Comparison of ENCODE assay signal across 8 cellular contexts in genomic region chr4:72302981-72303704, GRCh38.
DNase-seq lines count a peak whose midpoint lies in the region; ATAC-seq and TF ChIP-seq lines count a peak whose summit lies in the region.

No MANE protein-coding gene starts in this region.

- H3K4me1 Mint-ChIP-seq in brain: no peaks in the 10 kb centered on the region

- peak; percentile 52 to 78 for TF ChIP-seq CTCF in brain (conservative IDR thresholded peaks at IDR 0.05)

- peaks cover 4% of the 10 kb centered on the region for H3K27me3 Mint-ChIP-seq in brain

- no peaks in the 10 kb centered on the region for H3K36me3 Mint-ChIP-seq in brain

- no peak overlapping the region for H3K4me3 Mint-ChIP-seq in brain

- peaks cover 0 to 7% (median 0%) of the 10 kb centered on the region in 5 experiments for H3K9me3 Mint-ChIP-seq in brain

- peak overlapping the region in 4 of 5 experiments; percentile 41 to 85 (median 72) for H3K27ac Mint-ChIP-seq in brain

- peak; percentile 54 for DNase-seq in DMS53 (lab: John Stamatoyannopoulos, UW)
- no peak for DNase-seq in DMS53 treated with DMSO at 0.1 percent for 48 hours (lab: John Stamatoyannopoulos, UW; ENCODE audit: unreplicated experiment)
- DNase-seq in HK-2 (ENCODE audit: unreplicated experiment): peak; percentile 38
- DNase-seq in T-helper 1 cell: peak in 3 of 5 donors; percentile 10 to 13 (median 12)
- peak; percentile 56 for DNase-seq in kidney tubule cell (ENCODE audit: low spot score)
- DNase-seq in stimulated activated CD8-positive, alpha-beta memory T cell treated with anti-CD3 and anti-CD28 coated beads, Interleukin-15, amount 100 ng/mL, for 1 hour (ENCODE audit: low read depth): peak; percentile 7

- peak; percentile 86 for ATAC-seq in GM21423 (IDR thresholded peaks at IDR 0.05; ENCODE audit: unreplicated experiment)
